In genomic region chr1:174276087-174276486, GRCh38 we compare ENCODE assay signal across 23 cellular contexts.
DNase-seq lines count a peak whose midpoint lies in the region; ATAC-seq and TF ChIP-seq lines count a peak whose summit lies in the region.
"Had no signal": no experiment of that assay in that cellular context is flagged by ENCODE, and none has a peak within 500 bp of the region (broad histone marks: within the 10 kb centered on the region; RNA-seq: fewer than 3 reads in every experiment).

No MANE protein-coding gene starts in this region.

- peak overlapping the region; percentile 66 for H3K4me3 ChIP-seq in DOHH2 (ENCODE audit: low read length)
- peak overlapping the region; percentile 49 for H3K4me3 ChIP-seq in OCI-LY1 (ENCODE audit: low read depth, low read length, poor library complexity, severe bottlenecking)
- H3K4me3 ChIP-seq in ovary: no peak overlapping the region
- H3K4me3 ChIP-seq in GM23338: no peak overlapping the region
- H3K4me3 ChIP-seq: left lung, tibial artery had no signal

- H2AFZ ChIP-seq in OCI-LY1 (ENCODE audit: low read length) (no peak overlapping the region), GM23338 (no peak overlapping the region)

- peaks cover 7% of the 10 kb centered on the region for H3K36me3 Mint-ChIP-seq in GM23338 (ENCODE audit: low read depth)

- no peak overlapping the region for H3K27ac Mint-ChIP-seq in GM23338
- H3K27ac Mint-ChIP-seq: activated CD8-positive, alpha-beta T cell treated with anti-CD3 and anti-CD28 coated beads for 36 hours; activated naive CD4-positive, alpha-beta T cell treated with anti-CD3 and anti-CD28 coated beads, Interleukin-2, amount 50 U/mL, for 24 hours; CD4-positive, alpha-beta T cell; HFFc6; T-helper 1 cell treated with Interleukin-12 subunit alpha and Interleukin-12 subunit beta and Interleukin-4 antibody, amounts not matched to agents 30 μg/mL and 1 μg/mL, for 36 hours had no signal

- H3K27me3 ChIP-seq in DOHH2 (ENCODE audit: control insufficient read depth, low read length): no peaks in the 10 kb centered on the region
- H3K27me3 ChIP-seq in OCI-LY1 (ENCODE audit: insufficient read depth, low read length): no peaks in the 10 kb centered on the region
- no peaks in the 10 kb centered on the region for H3K27me3 ChIP-seq in ovary
- no peaks in the 10 kb centered on the region for H3K27me3 ChIP-seq in GM23338 (ENCODE audit: insufficient read depth)
- H3K27me3 ChIP-seq: left lung, tibial artery had no signal

- no peak for DNase-seq in activated CD4-positive, CD25-positive, alpha-beta regulatory T cell (lab: John Stamatoyannopoulos, UW)
- DNase-seq in ovary (no peak), GM23338 (ENCODE audit: low spot score) (no peak)
- DNase-seq: activated CD8-positive, alpha-beta T cell treated with anti-CD3 and anti-CD28 coated beads for 36 hours; activated T-cell treated with anti-CD3 and anti-CD28 coated beads, Interleukin-2, amount 50 U/mL, for 4 hours; CD4-positive, alpha-beta T cell; DMS79 treated with DMSO at 0.1 percent for 48 hours; glutamatergic neuron; HFFc6; left lung; NCI-H1694 treated with DMSO at 0.1 percent for 48 hours; NCI-H510A; nucleus accumbens; SHP77 treated with DMSO at 0.1 percent for 48 hours; stimulated activated naive CD4-positive, alpha-beta T cell; tibial artery had no signal

- H3K4me1 Mint-ChIP-seq in GM23338: no peaks in the 10 kb centered on the region
- H3K4me1 Mint-ChIP-seq: activated naive CD4-positive, alpha-beta T cell treated with anti-CD3 and anti-CD28 coated beads, Interleukin-2, amount 50 U/mL, for 24 hours had no signal

- no peaks in the 10 kb centered on the region for H3K9me3 Mint-ChIP-seq in GM23338
- H3K9me3 Mint-ChIP-seq: activated CD8-positive, alpha-beta T cell treated with anti-CD3 and anti-CD28 coated beads for 36 hours; activated naive CD4-positive, alpha-beta T cell treated with anti-CD3 and anti-CD28 coated beads, Interleukin-2, amount 50 U/mL, for 24 hours; activated T-cell treated with anti-CD3 and anti-CD28 coated beads, Interleukin-2, amount 50 U/mL, for 4 hours; CD4-positive, alpha-beta T cell; T-helper 1 cell treated with Interleukin-12 subunit alpha and Interleukin-12 subunit beta and Interleukin-4 antibody, amounts not matched to agents 30 μg/mL and 1 μg/mL, for 36 hours had no signal

- peak; percentile 60 for ATAC-seq in GM18907 (IDR thresholded peaks at IDR 0.05; ENCODE audit: unreplicated experiment)
- peak; percentile 51 for ATAC-seq in HG02642 (IDR thresholded peaks at IDR 0.05; ENCODE audit: poor library complexity, unreplicated experiment)
- ATAC-seq in HG03159 (IDR thresholded peaks at IDR 0.05; ENCODE audit: unreplicated experiment): no peak
- no peak for ATAC-seq in GM23338
- ATAC-seq: activated CD8-positive, alpha-beta T cell treated with anti-CD3 and anti-CD28 coated beads for 36 hours; activated T-cell treated with anti-CD3 and anti-CD28 coated beads, Interleukin-2, amount 50 U/mL, for 4 hours; left lung had no signal

- intact Hi-C loops in ovary (cut with DNase I): no loop called here

- H3K9me3 ChIP-seq in DOHH2 (ENCODE audit: control insufficient read depth, insufficient read depth, low read length) (peaks cover 8% of the 10 kb centered on the region; the same call in 1 of the 2 replicates), OCI-LY1 (ENCODE audit: low read length) (no peaks in the 10 kb centered on the region), ovary (no peaks in the 10 kb centered on the region)
- H3K9me3 ChIP-seq: left lung, tibial artery had no signal

- H3K4me2 ChIP-seq in DOHH2 (ENCODE audit: low read length) (peak overlapping the region; percentile 60), OCI-LY1 (ENCODE audit: low read length) (peak overlapping the region; percentile 40), GM23338 (no peak overlapping the region)

- peaks cover 39% of the 10 kb centered on the region for H3K79me2 ChIP-seq in DOHH2 (ENCODE audit: control insufficient read depth, low read length)
- peaks cover 4% of the 10 kb centered on the region; the same call in 1 of the 2 replicates for H3K79me2 ChIP-seq in OCI-LY1 (ENCODE audit: insufficient read depth, low read length)
- no peaks in the 10 kb centered on the region for H3K79me2 ChIP-seq in GM23338 (replicated peaks; ENCODE audit: insufficient read depth)

- H3K9me2 ChIP-seq in DOHH2 (replicated peaks; ENCODE audit: control insufficient read depth, low read length) (no peaks in the 10 kb centered on the region), OCI-LY1 (ENCODE audit: low read depth, low read length) (no peaks in the 10 kb centered on the region), GM23338 (ENCODE audit: insufficient read depth) (no peaks in the 10 kb centered on the region; the same call in 1 of the 2 replicates)

- H3K9ac ChIP-seq in OCI-LY1 (ENCODE audit: low read length): peak overlapping the region; percentile 47

- TF ChIP-seq CTCF in DOHH2 (IDR thresholded peaks at IDR 0.05; ENCODE audit: low read depth, low read length, poor library complexity, severe bottlenecking) (no peak), OCI-LY1 (IDR thresholded peaks at IDR 0.05; ENCODE audit: low read length) (no peak), ovary (IDR thresholded peaks at IDR 0.05) (no peak), GM23338 (conservative IDR thresholded peaks at IDR 0.05; ENCODE audit: low read depth in 2 of 2) (no peak)

- no peaks in the 10 kb centered on the region for H3K27me3 Mint-ChIP-seq in GM23338 (ENCODE audit: insufficient read depth, low read depth, poor library complexity)
- H3K27me3 Mint-ChIP-seq: activated CD8-positive, alpha-beta T cell treated with anti-CD3 and anti-CD28 coated beads for 36 hours; activated naive CD4-positive, alpha-beta T cell treated with anti-CD3 and anti-CD28 coated beads, Interleukin-2, amount 50 U/mL, for 24 hours; CD4-positive, alpha-beta T cell had no signal

- H3F3A ChIP-seq in DOHH2 (ENCODE audit: control insufficient read depth, insufficient read depth) (peaks cover 58% of the 10 kb centered on the region), OCI-LY1 (ENCODE audit: insufficient read depth, low read length) (no peaks in the 10 kb centered on the region; the same call in 1 of the 2 replicates), GM23338 (replicated peaks; ENCODE audit: low read depth) (no peaks in the 10 kb centered on the region)

- H3K4me1 ChIP-seq in DOHH2 (ENCODE audit: control insufficient read depth, low read length) (peaks cover 88% of the 10 kb centered on the region), OCI-LY1 (ENCODE audit: insufficient read depth, low read length, severe bottlenecking) (peaks cover 87% of the 10 kb centered on the region), ovary (ENCODE audit: insufficient read depth) (no peaks in the 10 kb centered on the region), GM23338 (ENCODE audit: insufficient read depth) (no peaks in the 10 kb centered on the region)
- H3K4me1 ChIP-seq: left lung, tibial artery had no signal

- H3K27ac ChIP-seq in DOHH2 (ENCODE audit: low read depth, low read length): peak overlapping the region; percentile 96
- H3K27ac ChIP-seq in OCI-LY1 (ENCODE audit: low read depth, low read length, poor library complexity, severe bottlenecking): peak overlapping the region; percentile 94
- H3K27ac ChIP-seq in ovary: no peak overlapping the region
- H3K27ac ChIP-seq in GM23338 (ENCODE audit: low read depth): no peak overlapping the region
- H3K27ac ChIP-seq: left lung, tibial artery had no signal

- WGBS in ovary, 3 donors: 94 to 100% (median 98%) methylated on average over 1 of the region's 1 CpG

- TF ChIP-seq EP300 in ovary (IDR thresholded peaks at IDR 0.05): no peak

- TF ChIP-seq POLR2A in ovary (IDR thresholded peaks at IDR 0.05): no peak

- no peak overlapping the region for H3K4me3 Mint-ChIP-seq in GM23338
- H3K4me3 Mint-ChIP-seq: activated CD8-positive, alpha-beta T cell treated with anti-CD3 and anti-CD28 coated beads for 36 hours; activated naive CD4-positive, alpha-beta T cell treated with anti-CD3 and anti-CD28 coated beads, Interleukin-2, amount 50 U/mL, for 24 hours; activated T-cell treated with anti-CD3 and anti-CD28 coated beads, Interleukin-2, amount 50 U/mL, for 4 hours; CD4-positive, alpha-beta T cell; HFFc6; T-helper 1 cell treated with Interleukin-12 subunit alpha and Interleukin-12 subunit beta and Interleukin-4 antibody, amounts not matched to agents 30 μg/mL and 1 μg/mL, for 36 hours had no signal

- H4K20me1 ChIP-seq in DOHH2 (ENCODE audit: control insufficient read depth, insufficient read depth, low read depth, low read length): no peaks in the 10 kb centered on the region
- no peaks in the 10 kb centered on the region for H4K20me1 ChIP-seq in OCI-LY1 (ENCODE audit: insufficient read depth, low read length)
- H4K20me1 ChIP-seq in GM23338 (replicated peaks; ENCODE audit: insufficient read depth): no peaks in the 10 kb centered on the region

- H3K36me3 ChIP-seq in DOHH2 (ENCODE audit: control insufficient read depth, low read length) (peaks cover 72% of the 10 kb centered on the region), OCI-LY1 (ENCODE audit: insufficient read depth, low read length) (peaks cover 37% of the 10 kb centered on the region), ovary (no peaks in the 10 kb centered on the region), GM23338 (ENCODE audit: insufficient read depth) (no peaks in the 10 kb centered on the region)

TF ChIP-seq in GM23338, 12 proteins besides CTCF, POLR2A, EP300 and RAD21 (continues in another document):
- TF ChIP-seq CREB1 (CRISPR knock-in tag; IDR thresholded peaks at IDR 0.05; ENCODE audit: low read depth) (no peak), ZNF114 (CRISPR knock-in tag; IDR thresholded peaks at IDR 0.05) (no peak)
- TF ChIP-seq, protein P1, sequence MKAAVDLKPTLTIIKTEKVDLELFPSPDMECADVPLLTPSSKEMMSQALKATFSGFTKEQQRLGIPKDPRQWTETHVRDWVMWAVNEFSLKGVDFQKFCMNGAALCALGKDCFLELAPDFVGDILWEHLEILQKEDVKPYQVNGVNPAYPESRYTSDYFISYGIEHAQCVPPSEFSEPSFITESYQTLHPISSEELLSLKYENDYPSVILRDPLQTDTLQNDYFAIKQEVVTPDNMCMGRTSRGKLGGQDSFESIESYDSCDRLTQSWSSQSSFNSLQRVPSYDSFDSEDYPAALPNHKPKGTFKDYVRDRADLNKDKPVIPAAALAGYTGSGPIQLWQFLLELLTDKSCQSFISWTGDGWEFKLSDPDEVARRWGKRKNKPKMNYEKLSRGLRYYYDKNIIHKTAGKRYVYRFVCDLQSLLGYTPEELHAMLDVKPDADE (IDR thresholded peaks at IDR 0.05): no peak

Comparison
In these comparisons a context has a peak if more than half of its experiments do, and no peak if none do; other contexts are left out.
1. H3K27ac ChIP-seq: peak in DOHH2 (single experiment) and OCI-LY1 (single experiment); none in ovary (0 of 2) and GM23338 (single experiment).
2. H3K4me3 ChIP-seq: peak in DOHH2 (single experiment) and OCI-LY1 (single experiment); none in ovary (single experiment) and GM23338 (single experiment).
3. ATAC-seq: peak in GM18907 (single experiment) and HG02642 (single experiment); none in HG03159 (single experiment) and GM23338 (single experiment).